8 cellular contexts compared by ENCODE assay signal in the genomic region with DNA sequence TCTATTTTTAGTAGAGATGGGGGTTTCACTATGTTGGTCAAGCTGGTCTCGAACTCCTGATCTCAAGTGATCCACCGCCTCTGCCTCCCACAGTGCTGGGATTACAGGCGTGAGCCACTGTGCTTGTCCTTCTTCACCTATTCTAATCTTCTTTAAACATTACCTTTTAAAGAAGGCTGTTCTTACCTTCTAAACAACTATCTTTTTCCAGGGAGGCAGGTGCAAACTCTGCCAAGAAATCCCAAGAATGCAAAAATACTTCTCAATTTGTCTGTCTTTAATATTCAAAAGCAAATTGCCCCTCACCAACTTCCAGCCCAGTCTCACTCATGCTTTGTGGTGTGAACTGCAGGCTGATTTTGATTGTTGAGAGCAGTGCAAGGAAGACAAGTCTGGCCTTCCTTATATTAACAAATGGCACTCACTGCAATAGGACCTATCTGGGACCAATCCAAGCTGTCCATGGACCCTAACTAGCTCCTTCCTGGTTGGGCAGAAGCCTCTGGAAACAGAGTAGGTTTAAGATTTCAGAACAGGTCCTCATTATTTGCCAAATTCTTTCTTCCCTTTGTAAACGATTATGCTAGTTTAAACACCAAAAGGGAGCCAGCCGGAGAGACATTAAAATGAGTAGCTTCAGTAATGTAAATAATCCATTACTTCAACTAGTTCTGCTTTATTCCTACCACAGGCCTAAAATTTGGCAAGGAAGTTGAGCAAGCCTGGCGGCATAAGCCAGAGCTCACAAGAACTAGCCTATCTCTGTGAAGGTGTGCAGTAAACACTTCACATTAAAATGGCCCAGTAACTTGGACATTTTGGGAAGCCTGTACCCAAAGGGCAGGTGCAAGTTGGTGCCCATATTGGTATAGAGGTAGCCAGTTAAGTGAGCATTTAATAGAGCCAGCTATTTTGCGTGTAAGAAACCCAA. TPM values are rescaled to one million over a fixed set of nuclear protein-coding genes. Genes with fewer than 3 reads are reported as not detected.
DNase-seq lines count a peak whose midpoint lies in the region; ATAC-seq and TF ChIP-seq lines count a peak whose summit lies in the region.

No MANE protein-coding gene starts in this region.

- no peaks in the 10 kb centered on the region for H3K9me3 ChIP-seq in OCI-LY1 (ENCODE audit: low read length)
- no peaks in the 10 kb centered on the region for H3K9me3 ChIP-seq in mesodermal cell (ENCODE audit: control insufficient read depth, low read length)

- peak; percentile 20 for DNase-seq in NCI-H748 (lab: John Stamatoyannopoulos, UW; ENCODE audit: unreplicated experiment)
- DNase-seq in NCI-H748 treated with DMSO at 0.1 percent for 48 hours (lab: John Stamatoyannopoulos, UW): no peak
- no peak for DNase-seq in central memory CD8-positive, alpha-beta T cell (ENCODE audit: low spot score in 2 of 2)
- DNase-seq in GM13976 (ENCODE audit: low spot score): no peak

- TF ChIP-seq CTCF in OCI-LY1 (IDR thresholded peaks at IDR 0.05; ENCODE audit: low read length) (no peak), GM13976 (IDR thresholded peaks at IDR 0.05; ENCODE audit: borderline replicate concordance, control extremely low read depth, extremely low read depth, insufficient read depth, missing control alignments) (no peak)

- no peaks in the 10 kb centered on the region for H4K20me1 ChIP-seq in OCI-LY1 (ENCODE audit: insufficient read depth, low read length)

- no peaks in the 10 kb centered on the region for H3K27me3 Mint-ChIP-seq in central memory CD8-positive, alpha-beta T cell

- H3K36me3 ChIP-seq in OCI-LY1 (ENCODE audit: insufficient read depth, low read length) (peaks cover 16% of the 10 kb centered on the region; the same call in 1 of the 2 replicates), mesodermal cell (ENCODE audit: control insufficient read depth, insufficient read depth, low read length) (peaks cover 28% of the 10 kb centered on the region)

- peaks cover 13% of the 10 kb centered on the region for H3K79me2 ChIP-seq in OCI-LY1 (ENCODE audit: insufficient read depth, low read length)

- H3K27me3 ChIP-seq in OCI-LY1 (ENCODE audit: insufficient read depth, low read length): no peaks in the 10 kb centered on the region

- no peaks in the 10 kb centered on the region for H3K9me3 Mint-ChIP-seq in central memory CD8-positive, alpha-beta T cell

- no peaks in the 10 kb centered on the region for H3F3A ChIP-seq in OCI-LY1 (ENCODE audit: insufficient read depth, low read length)

- H3K4me2 ChIP-seq in OCI-LY1 (ENCODE audit: low read length): peak overlapping the region; percentile 88

- H3K36me3 Mint-ChIP-seq in central memory CD8-positive, alpha-beta T cell (ENCODE audit: insufficient read depth): peaks cover 26% of the 10 kb centered on the region

- ATAC-seq in central memory CD8-positive, alpha-beta T cell (replicated peaks; ENCODE audit: extremely low read depth, poor library complexity, severe bottlenecking): no peak
- ATAC-seq in HG03095 (IDR thresholded peaks at IDR 0.05; ENCODE audit: unreplicated experiment): no peak
- no peak for ATAC-seq in GM19463 (IDR thresholded peaks at IDR 0.05; ENCODE audit: unreplicated experiment)

- H3K9me2 ChIP-seq in OCI-LY1 (ENCODE audit: low read depth, low read length): no peaks in the 10 kb centered on the region

- in situ Hi-C loops in GM13976 (cut with MboI; ENCODE audit: low sequenced_read_pairs, unreplicated experiment): no loop called here

- H3K27ac ChIP-seq in OCI-LY1 (ENCODE audit: low read depth, low read length, poor library complexity, severe bottlenecking): peak overlapping the region; percentile 94
- peak overlapping the region; percentile 99 for H3K27ac ChIP-seq in mesodermal cell (ENCODE audit: low read depth, low read length, severe bottlenecking)

- H3K4me1 Mint-ChIP-seq in central memory CD8-positive, alpha-beta T cell: peaks cover 18% of the 10 kb centered on the region

- H3K4me3 Mint-ChIP-seq in central memory CD8-positive, alpha-beta T cell: peak overlapping the region; percentile 97

- 71 to 73% methylated on average over 4 of the region's 7 CpGs for whole genome bisulfite sequencing in mesodermal cell (ENCODE audit: insufficient coverage in 2 of 2), 2 experiments

- no peak overlapping the region for H2AFZ ChIP-seq in OCI-LY1 (ENCODE audit: low read length)

- H3K4me3 ChIP-seq in OCI-LY1 (ENCODE audit: low read depth, low read length, poor library complexity, severe bottlenecking): peak overlapping the region; percentile 94
- H3K4me3 ChIP-seq in mesodermal cell (ENCODE audit: extremely low read depth, insufficient read depth, low read length, poor library complexity, severe bottlenecking): peak overlapping the region; percentile 90

- H3K4me1 ChIP-seq in OCI-LY1 (ENCODE audit: insufficient read depth, low read length, severe bottlenecking): peaks cover 22% of the 10 kb centered on the region
- H3K4me1 ChIP-seq in mesodermal cell (ENCODE audit: control insufficient read depth, insufficient read depth, low read length, poor library complexity, severe bottlenecking): peaks cover 12% of the 10 kb centered on the region

- H3K27ac Mint-ChIP-seq in central memory CD8-positive, alpha-beta T cell (ENCODE audit: low read depth): peak overlapping the region; percentile 100

- H3K9ac ChIP-seq in OCI-LY1 (ENCODE audit: low read length): peak overlapping the region; percentile 90

RNA-seq across cellular contexts. Expression of gene SCAND1, which starts 1.6 kb away (rescaled TPM):
- polyA plus RNA-seq in mesodermal cell (2013, experiment 1 of 2): 71.6 TPM
- polyA plus RNA-seq in mesodermal cell (2013, experiment 2 of 2): 56.0 TPM

RNA-seq across cellular contexts. Expression of gene CNBD2, which starts 15.6 kb away (rescaled TPM):
- polyA plus RNA-seq in mesodermal cell (2013, experiment 1 of 2): 3.5 TPM
- 4.9 TPM for polyA plus RNA-seq in mesodermal cell (2013, experiment 2 of 2)
